8 cellular contexts compared by ENCODE assay signal in the genomic region with DNA sequence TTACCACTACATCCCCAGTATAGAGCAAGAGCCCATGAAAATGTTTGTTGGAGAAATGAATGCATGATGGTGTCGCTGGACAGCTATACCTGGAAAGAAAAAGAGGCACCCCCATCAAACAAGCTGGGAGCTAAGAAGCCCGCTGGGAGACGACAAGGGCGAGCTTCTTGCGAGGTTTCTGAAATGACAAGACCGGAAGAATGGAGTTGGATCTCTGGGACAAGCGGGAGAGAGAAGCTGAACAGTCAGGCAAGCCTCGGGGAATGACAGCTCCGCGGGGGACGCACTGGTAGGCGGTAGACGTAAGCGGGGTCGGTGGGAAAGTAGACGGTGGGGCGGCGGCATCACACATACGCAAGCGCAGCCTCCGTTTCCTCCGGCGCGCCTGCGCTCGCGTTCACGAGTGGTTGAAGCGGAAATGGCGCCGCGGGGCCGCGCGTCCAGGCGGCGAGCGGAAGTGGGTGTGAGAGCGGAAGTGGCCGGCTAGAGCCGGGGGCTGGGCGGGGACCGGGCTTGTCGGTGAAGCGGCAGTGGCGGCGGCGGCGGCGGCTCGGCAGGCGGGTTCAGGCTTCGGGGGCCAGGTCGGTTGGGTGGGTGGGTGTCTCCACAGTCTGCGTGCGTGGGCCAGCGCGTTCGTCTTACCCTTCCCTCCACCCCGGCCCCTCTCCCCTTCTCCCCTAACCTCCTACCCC. TPM values are rescaled to one million over a fixed set of nuclear protein-coding genes. Genes with fewer than 3 reads are reported as not detected.
DNase-seq lines count a peak whose midpoint lies in the region; ATAC-seq and TF ChIP-seq lines count a peak whose summit lies in the region.

TSS of gene ARPC2 (plus strand) at position 516 of the 692 bp plus-strand sequence. CDS start 282 bp downstream, outside the sequence.

- in situ Hi-C loops in Caki2 (cut with HindIII; ENCODE audit: low pct_unique_long_range_greater_than_20kb, low sequenced_read_pairs) (no loop called here), endometrial microvascular endothelial cells (cut with HindIII; ENCODE audit: inconsistent ontology term, low pct_unique_long_range_greater_than_20kb, low sequenced_read_pairs) (no loop called here)

- H3K27me3 ChIP-seq in HUES6 (ENCODE audit: control insufficient read depth, insufficient read depth, low read length) (no peaks in the 10 kb centered on the region), OCI-LY1 (ENCODE audit: insufficient read depth, low read length) (no peaks in the 10 kb centered on the region)

- H2AFZ ChIP-seq in OCI-LY1 (ENCODE audit: low read length) = peak within 1 kb of the TSS; percentile 22

- H3K4me1 ChIP-seq in HUES6 (ENCODE audit: control insufficient read depth, insufficient read depth, low read length) (peaks cover 21% of the 10 kb centered on the region), OCI-LY1 (ENCODE audit: insufficient read depth, low read length, severe bottlenecking) (peaks cover 43% of the 10 kb centered on the region)

- H4K20me1 ChIP-seq in OCI-LY1 (ENCODE audit: insufficient read depth, low read length) = no peaks in the 10 kb centered on the region

- H3K9ac ChIP-seq in HUES6 (ENCODE audit: low read length) = peak within 1 kb of the TSS; percentile 91
- H3K9ac ChIP-seq in OCI-LY1 (ENCODE audit: low read length) = peak within 1 kb of the TSS; percentile 90

- no peaks in the 10 kb centered on the region for H3K9me3 ChIP-seq in HUES6 (ENCODE audit: control insufficient read depth, insufficient read depth, low read depth, low read length)
- no peaks in the 10 kb centered on the region for H3K9me3 ChIP-seq in OCI-LY1 (ENCODE audit: low read length)

- H3K9me2 ChIP-seq in OCI-LY1 (ENCODE audit: low read depth, low read length) = no peaks in the 10 kb centered on the region

- no peak for TF ChIP-seq CTCF in OCI-LY1 (IDR thresholded peaks at IDR 0.05; ENCODE audit: low read length)

- peak within 1 kb of the TSS; percentile 94 for H3K27ac ChIP-seq in HUES6 (ENCODE audit: low read depth, low read length)
- peak within 1 kb of the TSS; percentile 77 for H3K27ac ChIP-seq in OCI-LY1 (ENCODE audit: low read depth, low read length, poor library complexity, severe bottlenecking)

- H3K36me3 ChIP-seq in HUES6 (ENCODE audit: control insufficient read depth, insufficient read depth, low read length) (peaks cover 9% of the 10 kb centered on the region), OCI-LY1 (ENCODE audit: insufficient read depth, low read length) (peaks cover 23% of the 10 kb centered on the region)

- H3K4me2 ChIP-seq in OCI-LY1 (ENCODE audit: low read length) = peak within 1 kb of the TSS; percentile 78

- peak within 1 kb of the TSS; percentile 76 for H3K4me3 ChIP-seq in HUES6 (ENCODE audit: low read depth, low read length)
- peak within 1 kb of the TSS; percentile 83 for H3K4me3 ChIP-seq in OCI-LY1 (ENCODE audit: low read depth, low read length, poor library complexity, severe bottlenecking)

- no peaks in the 10 kb centered on the region for H3F3A ChIP-seq in OCI-LY1 (ENCODE audit: insufficient read depth, low read length)

- ATAC-seq in GM21423 (IDR thresholded peaks at IDR 0.05; ENCODE audit: unreplicated experiment) = peak; percentile 68

- peaks cover 46% of the 10 kb centered on the region for H3K79me2 ChIP-seq in OCI-LY1 (ENCODE audit: insufficient read depth, low read length)

- peak; percentile 86 for DNase-seq in Caki2 (ENCODE audit: low read depth)
- peak; percentile 96 for DNase-seq in activated CD8-positive, alpha-beta memory T cell treated with anti-CD3 and anti-CD28 coated beads, Interleukin-2, amount 50 U/mL, for 4 hours
- DNase-seq in mesenteric fat pad (ENCODE audit: low spot score) = peak; percentile 99
- DNase-seq in stimulated activated CD8-positive, alpha-beta memory T cell treated with anti-CD3 and anti-CD28 coated beads, Interleukin-15, amount 100 ng/mL, for 1 hour (ENCODE audit: low read depth) = peak; percentile 89

RNA-seq across cellular contexts. Expression of gene ARPC2, which starts in this region (rescaled TPM):
- 470 and 533 TPM in 2 replicates for total RNA-seq in Caki2 (2014; rRNA removed; shearing (Covaris generic); ENCODE audit: low replicate concordance)
- total RNA-seq in endometrial microvascular endothelial cells (ENCODE audit: inconsistent ontology term) (558 TPM), mesenteric fat pad (323 TPM)

Comparison
In these comparisons a context has a peak if more than half of its experiments do, and no peak if none do; other contexts are left out.
1. Peak in every context shown above with its lines: DNase-seq, ATAC-seq, H3K4me3 ChIP-seq and H3K27ac ChIP-seq.